ENCODE assay signal across 28 cellular contexts in the genomic region with DNA sequence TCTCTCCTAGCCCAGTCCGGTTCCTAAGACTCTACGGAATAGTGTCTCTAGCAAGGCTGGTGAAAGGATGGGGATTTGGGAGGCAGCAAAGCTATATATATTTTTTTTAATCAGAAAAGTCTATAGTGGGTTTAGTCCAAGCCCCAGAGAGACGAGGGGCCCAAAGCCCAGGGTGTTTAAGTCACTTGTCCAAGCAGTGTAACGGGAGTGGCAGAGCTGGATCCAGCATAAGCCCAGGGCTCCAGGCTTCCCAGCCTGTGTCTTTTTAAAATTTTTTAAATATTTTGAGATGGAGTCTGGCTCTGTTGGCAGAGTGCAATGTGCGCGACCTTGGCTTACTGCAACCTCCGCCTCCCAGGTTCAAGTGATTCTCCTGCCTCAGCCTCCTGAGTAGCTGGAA. TPM values are rescaled to one million over a fixed set of nuclear protein-coding genes. Genes with fewer than 3 reads are reported as not detected.
"Had no signal": no experiment of that assay in that cellular context is flagged by ENCODE, and none has a peak within 500 bp of the region (broad histone marks: within the 10 kb centered on the region; RNA-seq: fewer than 3 reads in every experiment).

No MANE protein-coding gene starts in this region.

- H3K27ac ChIP-seq: breast epithelium, KMS-11, SK-N-MC, WERI-Rb-1 had no signal

- H3K4me3 ChIP-seq: breast epithelium, SK-N-MC had no signal

- H3K9me3 Mint-ChIP-seq: activated CD4-positive, alpha-beta memory T cell treated with anti-CD3 and anti-CD28 coated beads, Interleukin-2, amount 10 ng/mL, durations not matched to agents 7 days and 5 days; activated T-helper 17 cell treated with anti-CD3 and anti-CD28 coated beads, Interleukin-2, amount 50 U/mL, for 72 hours had no signal

- H3K27me3 ChIP-seq: breast epithelium had no signal

- H3K27ac Mint-ChIP-seq: activated CD4-positive, alpha-beta memory T cell treated with anti-CD3 and anti-CD28 coated beads, Interleukin-2, amount 10 ng/mL, durations not matched to agents 7 days and 5 days; activated CD4-positive, alpha-beta T cell treated with anti-CD3 and anti-CD28 coated beads for 36 hours; activated T-helper 17 cell treated with anti-CD3 and anti-CD28 coated beads, Interleukin-2, amount 50 U/mL, for 72 hours had no signal

- DNase-seq: activated CD4-positive, alpha-beta memory T cell treated with anti-CD3 and anti-CD28 coated beads, Interleukin-2, amount 10 ng/mL, durations not matched to agents 7 days and 5 days; activated CD4-positive, alpha-beta T cell treated with anti-CD3 and anti-CD28 coated beads for 36 hours; activated CD4-positive, alpha-beta T cell treated with anti-CD3 and anti-CD28 coated beads, Interleukin-2, amount 50 U/mL, for 1 hour; activated naive CD4-positive, alpha-beta T cell treated with anti-CD3 and anti-CD28 coated beads, Interleukin-2, amount 50 U/mL, for 16 hours; activated T-cell treated with anti-CD3 and anti-CD28 coated beads for 4 hours; activated T-cell treated with anti-CD3 and anti-CD28 coated beads, Interleukin-2, amount 50 U/mL, for 48 hours; aorta; NCI-H1092 treated with DMSO at 0.1 percent for 48 hours; NCI-H1417 treated with DMSO at 0.1 percent for 48 hours; NCI-H1694; NCI-H2029; NCI-H2107; NCI-H2171 treated with DMSO at 0.1 percent for 48 hours; NCI-H345; NCI-H510A; NK-92 treated with Interleukin-12 subunit alpha and Interleukin-12 subunit beta, amount 100 ng/mL, for 24 hours; OCI-M1; RPMI8226; T-helper 1 cell had no signal

- H3K9ac ChIP-seq: KMS-11 had no signal

- H3K4me3 Mint-ChIP-seq: activated CD4-positive, alpha-beta memory T cell treated with anti-CD3 and anti-CD28 coated beads, Interleukin-2, amount 10 ng/mL, durations not matched to agents 7 days and 5 days; activated CD4-positive, alpha-beta T cell treated with anti-CD3 and anti-CD28 coated beads for 36 hours; activated T-helper 17 cell treated with anti-CD3 and anti-CD28 coated beads, Interleukin-2, amount 50 U/mL, for 72 hours had no signal

- H3K4me1 ChIP-seq: breast epithelium had no signal

- H3K4me1 Mint-ChIP-seq: activated CD4-positive, alpha-beta memory T cell treated with anti-CD3 and anti-CD28 coated beads, Interleukin-2, amount 10 ng/mL, durations not matched to agents 7 days and 5 days; activated CD4-positive, alpha-beta T cell treated with anti-CD3 and anti-CD28 coated beads for 36 hours; activated T-helper 17 cell treated with anti-CD3 and anti-CD28 coated beads, Interleukin-2, amount 50 U/mL, for 72 hours had no signal

- H3K36me3 ChIP-seq: breast epithelium, WERI-Rb-1 had no signal

- ATAC-seq: activated CD4-positive, alpha-beta T cell treated with anti-CD3 and anti-CD28 coated beads for 36 hours; activated T-helper 17 cell treated with anti-CD3 and anti-CD28 coated beads, Interleukin-2, amount 50 U/mL, for 72 hours; Panc1; Right ventricle myocardium inferior had no signal

- H3K9me3 ChIP-seq: breast epithelium had no signal

RNA-seq across cellular contexts. Expression of a gene that starts 6.8 kb away (rescaled TPM):
- total RNA-seq: activated CD4-positive, alpha-beta memory T cell treated with anti-CD3 and anti-CD28 coated beads, Interleukin-2, amount 10 ng/mL, durations not matched to agents 7 days and 5 days; activated CD4-positive, alpha-beta T cell treated with anti-CD3 and anti-CD28 coated beads for 36 hours; activated T-helper 17 cell treated with anti-CD3 and anti-CD28 coated beads, Interleukin-2, amount 50 U/mL, for 72 hours; aorta; MCF 10A; Right ventricle myocardium inferior; T-helper 2 cell treated with Interferon-gamma antibody and Interleukin-4, amounts not matched to agents 100 ng/mL and 5 ng/mL, for 36 hours had no signal
- polyA plus RNA-seq: aorta had no signal
